Comparison of ENCODE assay signal across 1 cellular context in genomic region chr11:67400942-67401494, GRCh38.
TF ChIP-seq lines count a peak whose summit lies in the region.

No MANE protein-coding gene starts in this region.

TF ChIP-seq in HEK293, 187 proteins besides CTCF, POLR2A, EP300 and RAD21 (continued from another document and continues in another):
- TF ChIP-seq ZNF488 (tag by site-specific recombination; IDR thresholded peaks at IDR 0.05) (no peak), ZNF843 (tag by site-specific recombination; IDR thresholded peaks at IDR 0.05) (no peak), ZFP3 (tag by site-specific recombination; IDR thresholded peaks at IDR 0.05; ENCODE audit: low read depth) (no peak), ZBTB10 (tag by site-specific recombination; IDR thresholded peaks at IDR 0.05) (peak; percentile 53), ZSCAN5A (tag by site-specific recombination; IDR thresholded peaks at IDR 0.05) (no peak), ZNF133 (tag by site-specific recombination; IDR thresholded peaks at IDR 0.05) (no peak), ZNF366 (tag by site-specific recombination; conservative IDR thresholded peaks at IDR 0.05) (no peak), ZNF791 (tag by site-specific recombination; IDR thresholded peaks at IDR 0.05) (no peak), ZBTB6 (tag by site-specific recombination; IDR thresholded peaks at IDR 0.05) (no peak), ZNF785 (tag by site-specific recombination; IDR thresholded peaks at IDR 0.05) (no peak), ZNF280C (tag by site-specific recombination; IDR thresholded peaks at IDR 0.05) (no peak), ZNF510 (tag by site-specific recombination; IDR thresholded peaks at IDR 0.05; ENCODE audit: insufficient replicate concordance) (no peak), ZNF266 (tag by site-specific recombination; IDR thresholded peaks at IDR 0.05; ENCODE audit: low read depth) (no peak), ZBTB26 (tag by site-specific recombination; optimal IDR thresholded peaks at IDR 0.05) (peak; percentile 72), ZNF292 (tag by site-specific recombination; IDR thresholded peaks at IDR 0.05; ENCODE audit: borderline replicate concordance, low read depth) (no peak), ZBTB20 (tag by site-specific recombination; IDR thresholded peaks at IDR 0.05) (peak; percentile 21; the same call in 1 of the 2 replicates), TSHZ1 (tag by site-specific recombination; IDR thresholded peaks at IDR 0.05; ENCODE audit: borderline replicate concordance) (no peak), OSR2 (tag by site-specific recombination; IDR thresholded peaks at IDR 0.05) (no peak), ZNF777 (tag by site-specific recombination; IDR thresholded peaks at IDR 0.05; ENCODE audit: borderline replicate concordance) (no peak), ZBTB11 (tag by site-specific recombination; conservative IDR thresholded peaks at IDR 0.05; ENCODE audit: low read depth) (no peak), ZNF76 (tag by site-specific recombination; IDR thresholded peaks at IDR 0.05; ENCODE audit: borderline replicate concordance, low read depth) (0 out of 2 replicates have a peak, but pooled peaks have one; percentile 14), ZNF335 (tag by site-specific recombination; conservative IDR thresholded peaks at IDR 0.05) (peak; percentile 30; the same call in 1 of the 2 replicates), ZIC2 (tag by site-specific recombination; IDR thresholded peaks at IDR 0.05) (peak; percentile 72; the same call in 1 of the 2 replicates), ZNF623 (tag by site-specific recombination; IDR thresholded peaks at IDR 0.05) (no peak), ZNF341 (tag by site-specific recombination; IDR thresholded peaks at IDR 0.05; ENCODE audit: low read depth) (peak; percentile 22; the same call in 1 of the 2 replicates), ZNF169 (tag by site-specific recombination; IDR thresholded peaks at IDR 0.05) (no peak), ZFP41 (tag by site-specific recombination; IDR thresholded peaks at IDR 0.05; ENCODE audit: borderline replicate concordance) (no peak), BCL6B (tag by site-specific recombination; IDR thresholded peaks at IDR 0.05) (no peak), ZNF433 (tag by site-specific recombination; IDR thresholded peaks at IDR 0.05; ENCODE audit: low read depth) (no peak), ZNF302 (tag by site-specific recombination; IDR thresholded peaks at IDR 0.05; ENCODE audit: low read depth) (no peak), ZNF776 (tag by site-specific recombination; IDR thresholded peaks at IDR 0.05; ENCODE audit: borderline replicate concordance) (no peak), IKZF3 (tag by site-specific recombination; IDR thresholded peaks at IDR 0.05) (no peak), ZNF549 (tag by site-specific recombination; IDR thresholded peaks at IDR 0.05) (no peak), ZNF624 (tag by site-specific recombination; IDR thresholded peaks at IDR 0.05) (no peak), SCRT1 (tag by site-specific recombination; IDR thresholded peaks at IDR 0.05; ENCODE audit: borderline replicate concordance) (no peak), HIC1 (tag by site-specific recombination; IDR thresholded peaks at IDR 0.05) (no peak), ZNF585B (tag by site-specific recombination; IDR thresholded peaks at IDR 0.05) (no peak), ZNF248 (tag by site-specific recombination; IDR thresholded peaks at IDR 0.05) (no peak), SP2 (tag by site-specific recombination; IDR thresholded peaks at IDR 0.05) (no peak; the same call in 1 of the 2 replicates), ZNF792 (tag by site-specific recombination; IDR thresholded peaks at IDR 0.05) (no peak), ZBTB7A (tag by site-specific recombination; IDR thresholded peaks at IDR 0.05; ENCODE audit: low read depth) (no peak)
